ENCODE assay signal across 8 cellular contexts in genomic region chr16:57534881-57535658, GRCh38. TPM values are rescaled to one million over a fixed set of nuclear protein-coding genes. Genes with fewer than 3 reads are reported as not detected.
A peak's percentile ranks its signal among the peaks of the same experiment; 100 is the strongest.
DNase-seq lines count a peak whose midpoint lies in the region; ATAC-seq and TF ChIP-seq lines count a peak whose summit lies in the region.

No MANE protein-coding gene starts in this region.

- H3K27me3 ChIP-seq in cardiac muscle cell (no peaks in the 10 kb centered on the region), uterus (no peaks in the 10 kb centered on the region)

- peaks cover 45% of the 10 kb centered on the region for H3K4me1 Mint-ChIP-seq in brain

- ATAC-seq in Right ventricle myocardium inferior = no peak

- H3K4me3 ChIP-seq in cardiac muscle cell = peak overlapping the region; percentile 80
- H3K4me3 ChIP-seq in mesodermal cell (ENCODE audit: extremely low read depth, insufficient read depth, low read length, poor library complexity, severe bottlenecking) = peak overlapping the region; percentile 59
- peak overlapping the region; percentile 70 to 92 for H3K4me3 ChIP-seq in uterus

- peak overlapping the region in 2 of 5 experiments; percentile 46 for H3K27ac Mint-ChIP-seq in brain

- DNase-seq in cardiac muscle cell (ENCODE audit: low read depth in 1 of 2, low spot score in 1 of 2) (no peak), Right ventricle myocardium inferior (ENCODE audit: missing footprints) (no peak), uterus (peak; percentile 49 to 64), NCI-H1694 treated with DMSO at 0.1 percent for 48 hours (lab: John Stamatoyannopoulos, UW) (no peak), GM19238 (ENCODE audit: insufficient read length, low spot score) (no peak)
- DNase-seq in activated CD4-positive, alpha-beta T cell treated with anti-CD3 and anti-CD28 coated beads for 4 hours = no peak

- 84 to 87% methylated on average over 9 to 11 of the region's 13 CpGs for WGBS in mesodermal cell (ENCODE audit: insufficient coverage in 2 of 2), 2 experiments

- peak overlapping the region; percentile 42 for H3K27ac ChIP-seq in cardiac muscle cell
- H3K27ac ChIP-seq in mesodermal cell (ENCODE audit: low read depth, low read length, severe bottlenecking) = no peak overlapping the region
- peak overlapping the region; percentile 91 to 94 for H3K27ac ChIP-seq in uterus

- H3K36me3 Mint-ChIP-seq in brain = no peaks in the 10 kb centered on the region

- H3K27me3 Mint-ChIP-seq in brain = peaks cover 15% of the 10 kb centered on the region

- no peaks in the 10 kb centered on the region for H3K9me3 Mint-ChIP-seq in brain

- intact Hi-C loops in Right ventricle myocardium inferior (cut with DNase I) (loop anchor here (5.0 kb wide), 1 partner anchor 233 kb away; no protein-coding TSS in a partner anchor), uterus (cut with DNase I; ENCODE audit: low total_unique reads) (no loop called here)

- no peak for TF ChIP-seq POLR2A in uterus (IDR thresholded peaks at IDR 0.05)

- H3K36me3 ChIP-seq in cardiac muscle cell (no peaks in the 10 kb centered on the region), mesodermal cell (ENCODE audit: control insufficient read depth, insufficient read depth, low read length) (no peaks in the 10 kb centered on the region), uterus (no peaks in the 10 kb centered on the region)

- TF ChIP-seq CTCF in cardiac muscle cell (IDR thresholded peaks at IDR 0.05; ENCODE audit: low read depth, low read length) = no peak
- TF ChIP-seq CTCF in brain (conservative IDR thresholded peaks at IDR 0.05) = no peak
- TF ChIP-seq CTCF in uterus (IDR thresholded peaks at IDR 0.05) = no peak

- H3K4me1 ChIP-seq in cardiac muscle cell (ENCODE audit: low read depth) = peaks cover 23% of the 10 kb centered on the region
- H3K4me1 ChIP-seq in mesodermal cell (ENCODE audit: control insufficient read depth, insufficient read depth, low read length, poor library complexity, severe bottlenecking) = peaks cover 47% of the 10 kb centered on the region
- H3K4me1 ChIP-seq in uterus = peaks cover 5 to 21% of the 10 kb centered on the region in 2 donors

- no peaks in the 10 kb centered on the region for H3K9me3 ChIP-seq in cardiac muscle cell (ENCODE audit: low read depth)
- H3K9me3 ChIP-seq in mesodermal cell (ENCODE audit: control insufficient read depth, low read length) = no peaks in the 10 kb centered on the region
- no peaks in the 10 kb centered on the region for H3K9me3 ChIP-seq in uterus

- peak overlapping the region; percentile 59 to 92 (median 90) for H3K4me3 Mint-ChIP-seq in brain

RNA-seq across cellular contexts. Expression of gene CCDC102A, which starts 1.3 kb away (rescaled TPM):
- total RNA-seq in cardiac muscle cell = 41.3 and 51.9 TPM in 2 replicates
- polyA plus RNA-seq in cardiac muscle cell = 30.1 and 43.8 TPM in 2 replicates
- total RNA-seq in Right ventricle myocardium inferior = 10.9 TPM
- polyA plus RNA-seq in brain (ENCODE audit: insufficient read depth, low read depth, low replicate concordance) = 2.5 TPM
- 10.6 TPM for polyA plus RNA-seq in mesodermal cell (2013, experiment 1 of 2)
- 12.0 TPM for polyA plus RNA-seq in mesodermal cell (2013, experiment 2 of 2)
- total RNA-seq in uterus = 10 to 100 TPM in 3 of 4 donors, 1 to 10 TPM in 1; 8.7 to 23.6 (median 22.0) TPM

RNA-seq across cellular contexts. Expression of gene ADGRG5, which starts 7.4 kb away (rescaled TPM):
- not detected in 2 replicates for total RNA-seq in cardiac muscle cell
- 0.05 TPM in 1 of 2 replicates, not detected in the other for polyA plus RNA-seq in cardiac muscle cell
- 0.32 TPM for total RNA-seq in Right ventricle myocardium inferior
- polyA plus RNA-seq in brain (ENCODE audit: insufficient read depth, low read depth, low replicate concordance) = not detected
- 1.3 TPM for polyA plus RNA-seq in mesodermal cell (2013, experiment 1 of 2)
- 0.86 TPM for polyA plus RNA-seq in mesodermal cell (2013, experiment 2 of 2)
- 1 to 10 TPM in 1 of 4 donors, under 1 TPM in 2, not detected in 1; 0.14 to 1.5 (median 0.76) TPM for total RNA-seq in uterus

RNA-seq across cellular contexts. Expression of gene DOK4, which starts 48.8 kb away (rescaled TPM):
- total RNA-seq in cardiac muscle cell (1,502 and 2,409 TPM in 2 replicates), Right ventricle myocardium inferior (8.4 TPM), uterus (10 to 100 TPM in 3 of 4 donors, 1 to 10 TPM in 1; 1.8 to 31.6 (median 24.5) TPM)
- polyA plus RNA-seq in cardiac muscle cell (1,563 and 2,826 TPM in 2 replicates), brain (ENCODE audit: insufficient read depth, low read depth, low replicate concordance) (25.2 TPM)
- polyA plus RNA-seq in mesodermal cell (2013, experiment 1 of 2) = 710 TPM
- 670 TPM for polyA plus RNA-seq in mesodermal cell (2013, experiment 2 of 2)

Comparison
In these comparisons a context has a peak if more than half of its experiments do, and no peak if none do; other contexts are left out.
1. RNA of gene DOK4, which starts 48.8 kb away (total RNA-seq): 1,502 to 2,409 TPM in cardiac muscle cell; 1.8 to 31.6 TPM in uterus and 8.4 TPM in Right ventricle myocardium inferior (single experiment); every median in the first group is over 10 times any median in the second.
2. DNase-seq: peak in uterus (2 of 2); none in cardiac muscle cell (0 of 2), Right ventricle myocardium inferior (single experiment), NCI-H1694 treated with DMSO at 0.1 percent for 48 hours (single experiment), GM19238 (single experiment) and activated CD4-positive, alpha-beta T cell treated with anti-CD3 and anti-CD28 coated beads for 4 hours (0 of 2).
3. Peak in every context shown above with its lines, with median percentiles within 50 percentile points of each other: H3K4me3 ChIP-seq.